Comparison of ENCODE assay signal across 2 cellular contexts in the genomic region with DNA sequence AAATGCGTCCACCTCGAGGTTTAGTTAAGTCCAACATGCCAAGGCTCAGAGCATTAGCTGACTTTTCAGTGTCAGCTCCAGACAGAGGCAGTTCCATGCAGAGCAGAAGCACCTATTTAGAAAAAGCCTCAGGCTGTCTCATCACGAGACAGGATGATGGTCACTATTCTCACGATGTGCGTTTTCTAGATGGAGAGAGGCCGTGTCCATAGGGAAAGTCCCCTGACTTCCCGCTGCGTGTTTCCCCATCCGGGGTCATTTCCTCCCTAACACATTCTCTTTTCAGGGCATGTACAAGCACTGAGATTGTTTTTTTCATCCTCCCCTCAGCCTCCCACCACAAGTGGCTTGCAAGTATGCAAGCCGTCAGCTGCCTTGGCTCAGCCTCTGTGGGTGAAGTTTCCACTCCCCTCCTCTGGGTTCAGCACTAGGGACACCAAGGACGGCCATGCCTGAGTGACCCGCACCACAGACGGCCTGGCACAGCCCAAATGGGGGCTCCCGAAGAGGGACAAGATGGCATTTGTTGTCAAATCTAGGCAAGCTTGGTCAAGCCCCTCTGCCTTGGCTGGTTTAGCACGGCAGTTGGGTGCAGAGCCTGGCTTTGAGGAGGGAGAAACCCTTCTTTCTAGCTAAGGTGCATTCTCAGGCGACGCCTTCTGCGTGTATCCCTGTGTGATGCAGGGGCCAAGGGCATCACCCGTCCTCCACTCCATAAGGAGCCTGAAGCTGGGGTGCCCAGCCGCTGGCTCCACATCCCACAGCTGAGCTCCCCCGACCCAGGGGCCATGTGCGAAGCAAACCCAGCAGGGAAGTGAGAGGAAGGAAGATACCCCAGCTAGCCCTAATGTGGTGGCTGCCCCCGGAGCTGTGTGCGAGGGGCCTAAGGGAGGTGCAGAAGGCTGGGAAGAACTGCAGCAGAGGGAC.
A peak's percentile ranks its signal among the peaks of the same experiment; 100 is the strongest.
TF ChIP-seq lines count a peak whose summit lies in the region.

No MANE protein-coding gene starts in this region.

TF ChIP-seq in HepG2, 621 proteins besides CTCF, POLR2A, EP300 and RAD21:
- TF ChIP-seq ZNF362 (CRISPR knock-in tag; IDR thresholded peaks at IDR 0.05; ENCODE audit: borderline replicate concordance) (no peak), ZNF143 (CRISPR knock-in tag; IDR thresholded peaks at IDR 0.05) (no peak), ZNF547 (CRISPR knock-in tag; IDR thresholded peaks at IDR 0.05) (no peak)
- TF ChIP-seq, protein P1, sequence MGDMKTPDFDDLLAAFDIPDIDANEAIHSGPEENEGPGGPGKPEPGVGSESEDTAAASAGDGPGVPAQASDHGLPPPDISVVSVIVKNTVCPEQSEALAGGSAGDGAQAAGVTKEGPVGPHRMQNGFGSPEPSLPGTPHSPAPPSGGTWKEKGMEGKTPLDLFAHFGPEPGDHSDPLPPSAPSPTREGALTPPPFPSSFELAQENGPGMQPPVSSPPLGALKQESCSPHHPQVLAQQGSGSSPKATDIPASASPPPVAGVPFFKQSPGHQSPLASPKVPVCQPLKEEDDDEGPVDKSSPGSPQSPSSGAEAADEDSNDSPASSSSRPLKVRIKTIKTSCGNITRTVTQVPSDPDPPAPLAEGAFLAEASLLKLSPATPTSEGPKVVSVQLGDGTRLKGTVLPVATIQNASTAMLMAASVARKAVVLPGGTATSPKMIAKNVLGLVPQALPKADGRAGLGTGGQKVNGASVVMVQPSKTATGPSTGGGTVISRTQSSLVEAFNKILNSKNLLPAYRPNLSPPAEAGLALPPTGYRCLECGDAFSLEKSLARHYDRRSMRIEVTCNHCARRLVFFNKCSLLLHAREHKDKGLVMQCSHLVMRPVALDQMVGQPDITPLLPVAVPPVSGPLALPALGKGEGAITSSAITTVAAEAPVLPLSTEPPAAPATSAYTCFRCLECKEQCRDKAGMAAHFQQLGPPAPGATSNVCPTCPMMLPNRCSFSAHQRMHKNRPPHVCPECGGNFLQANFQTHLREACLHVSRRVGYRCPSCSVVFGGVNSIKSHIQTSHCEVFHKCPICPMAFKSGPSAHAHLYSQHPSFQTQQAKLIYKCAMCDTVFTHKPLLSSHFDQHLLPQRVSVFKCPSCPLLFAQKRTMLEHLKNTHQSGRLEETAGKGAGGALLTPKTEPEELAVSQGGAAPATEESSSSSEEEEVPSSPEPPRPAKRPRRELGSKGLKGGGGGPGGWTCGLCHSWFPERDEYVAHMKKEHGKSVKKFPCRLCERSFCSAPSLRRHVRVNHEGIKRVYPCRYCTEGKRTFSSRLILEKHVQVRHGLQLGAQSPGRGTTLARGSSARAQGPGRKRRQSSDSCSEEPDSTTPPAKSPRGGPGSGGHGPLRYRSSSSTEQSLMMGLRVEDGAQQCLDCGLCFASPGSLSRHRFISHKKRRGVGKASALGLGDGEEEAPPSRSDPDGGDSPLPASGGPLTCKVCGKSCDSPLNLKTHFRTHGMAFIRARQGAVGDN (CRISPR knock-in tag; IDR thresholded peaks at IDR 0.05), result peak; percentile 15; the same call in 1 of the 2 replicates

TF ChIP-seq in endothelial cell of umbilical vein, 7 proteins besides CTCF, POLR2A, EP300 and RAD21:
- TF ChIP-seq, protein P2, sequence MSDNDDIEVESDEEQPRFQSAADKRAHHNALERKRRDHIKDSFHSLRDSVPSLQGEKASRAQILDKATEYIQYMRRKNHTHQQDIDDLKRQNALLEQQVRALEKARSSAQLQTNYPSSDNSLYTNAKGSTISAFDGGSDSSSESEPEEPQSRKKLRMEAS (IDR thresholded peaks at IDR 0.05; ENCODE audit: insufficient read depth, insufficient read length), result no peak
- TF ChIP-seq JUN (IDR thresholded peaks at IDR 0.05; ENCODE audit: borderline replicate concordance, insufficient read depth, insufficient read length, low read depth), result no peak
- TF ChIP-seq GATA2 (IDR thresholded peaks at IDR 0.05; ENCODE audit: insufficient read depth, insufficient read length, low read depth, low read length), result no peak
- no peak for TF ChIP-seq MYC (IDR thresholded peaks at IDR 0.05; ENCODE audit: low read depth, low read length)
- TF ChIP-seq EZH2 (IDR thresholded peaks at IDR 0.05; ENCODE audit: borderline replicate concordance, low read depth, low read length, severe bottlenecking), result no peak
- TF ChIP-seq POLR2AphosphoS5 (IDR thresholded peaks at IDR 0.05; ENCODE audit: insufficient read depth, low read depth, low read length), result no peak
- TF ChIP-seq FOS (IDR thresholded peaks at IDR 0.05; ENCODE audit: borderline replicate concordance, insufficient read depth, low read length), result no peak
